25 cellular contexts compared by ENCODE assay signal in genomic region chr2:226605642-226606041, GRCh38.
DNase-seq lines count a peak whose midpoint lies in the region; ATAC-seq, FAIRE-seq and TF ChIP-seq lines count a peak whose summit lies in the region.
"Had no signal": no experiment of that assay in that cellular context is flagged by ENCODE, and none has a peak within 500 bp of the region (broad histone marks: within the 10 kb centered on the region; RNA-seq: fewer than 3 reads in every experiment).

No MANE protein-coding gene starts in this region.

- intact Hi-C loops in testis (cut with DNase I; ENCODE audit: low total_unique reads), result no loop called here
- intact Hi-C loops in activated CD4-positive, alpha-beta memory T cell treated with anti-CD3 and anti-CD28 coated beads for 36 hours (cut with micrococcal nuclease), result no loop called here

- TF ChIP-seq POLR2A in A549 (IDR thresholded peaks at IDR 0.05; ENCODE audit: low read length) (no peak), testis (IDR thresholded peaks at IDR 0.05) (no peak)

- no peak overlapping the region for H3K27ac Mint-ChIP-seq in activated CD4-positive, alpha-beta memory T cell treated with anti-CD3 and anti-CD28 coated beads for 36 hours
- H3K27ac Mint-ChIP-seq: CD14-positive monocyte; CD4-positive, CD25-positive, alpha-beta regulatory T cell; CD8-positive, alpha-beta memory T cell had no signal

- H3K4me1 ChIP-seq in A549 (no peaks in the 10 kb centered on the region), testis (peaks cover 4% of the 10 kb centered on the region)
- H3K4me1 ChIP-seq: BE2C, BLaER1 had no signal

- no peak overlapping the region for H3K4me3 ChIP-seq in A549
- H3K4me3 ChIP-seq in testis, result no peak overlapping the region
- H3K4me3 ChIP-seq: BLaER1, GM12878 had no signal

- peaks cover 15% of the 10 kb centered on the region for H3K4me1 Mint-ChIP-seq in activated CD4-positive, alpha-beta memory T cell treated with anti-CD3 and anti-CD28 coated beads for 36 hours (ENCODE audit: low read depth)
- H3K4me1 Mint-ChIP-seq: CD14-positive monocyte had no signal

- no peak overlapping the region for H3K27ac ChIP-seq in A549
- peak overlapping the region; percentile 36 to 55 for H3K27ac ChIP-seq in testis
- H3K27ac ChIP-seq: 22Rv1, BLaER1 had no signal

- peaks cover 4% of the 10 kb centered on the region for H3K27me3 Mint-ChIP-seq in activated CD4-positive, alpha-beta memory T cell treated with anti-CD3 and anti-CD28 coated beads for 36 hours

- POLR2A ChIA-PET in A549 (lab: Yijun Ruan, JAX), result no interaction called here
- POLR2A ChIA-PET in activated CD4-positive, alpha-beta memory T cell treated with anti-CD3 and anti-CD28 coated beads for 36 hours (lab: Charles Lee), result no interaction called here

- no peak for FAIRE-seq in A549 (lab: Jason Lieb, UNC)
- FAIRE-seq: GM12878, GM12892, GM18507 had no signal

- WGBS in A549 (ENCODE audit: missing lambda C conversion rate), result 89% methylated on average over 2 of the region's 2 CpGs
- WGBS in testis, 2 donors, result 82 to 87% methylated on average over 2 of the region's 2 CpGs

- H3K27me3 ChIP-seq in testis, result no peaks in the 10 kb centered on the region
- H3K27me3 ChIP-seq: BE2C, BLaER1 had no signal

- TF ChIP-seq RAD21 in A549 (conservative IDR thresholded peaks at IDR 0.05 in 1 of 2, IDR thresholded peaks at IDR 0.05 in 1 of 2), result no peak

- CTCF ChIA-PET in A549 (lab: Yijun Ruan, JAX), result no interaction called here
- CTCF ChIA-PET in activated CD4-positive, alpha-beta memory T cell treated with anti-CD3 and anti-CD28 coated beads for 36 hours (lab: Charles Lee), result no interaction called here

- ATAC-seq in A549, result no peak
- ATAC-seq: GM12878 had no signal

- H3K36me3 Mint-ChIP-seq in activated CD4-positive, alpha-beta memory T cell treated with anti-CD3 and anti-CD28 coated beads for 36 hours, result no peaks in the 10 kb centered on the region
- H3K36me3 Mint-ChIP-seq: CD14-positive monocyte; CD4-positive, alpha-beta memory T cell; CD4-positive, CD25-positive, alpha-beta regulatory T cell; CD8-positive, alpha-beta memory T cell had no signal

- no peaks in the 10 kb centered on the region for H3K9me3 Mint-ChIP-seq in activated CD4-positive, alpha-beta memory T cell treated with anti-CD3 and anti-CD28 coated beads for 36 hours
- H3K9me3 Mint-ChIP-seq: CD14-positive monocyte; CD8-positive, alpha-beta memory T cell had no signal

- no peak for TF ChIP-seq EP300 in A549 (IDR thresholded peaks at IDR 0.05)

- no peak overlapping the region for H3K4me2 ChIP-seq in A549
- H3K4me2 ChIP-seq: BLaER1 had no signal

- TF ChIP-seq CTCF in A549 (IDR thresholded peaks at IDR 0.05) (no peak), testis (IDR thresholded peaks at IDR 0.05) (no peak)

- DNase-seq in NCI-H524 (lab: John Stamatoyannopoulos, UW) (peak; percentile 13 to 37), NCI-H524 treated with DMSO at 0.1 percent for 48 hours (lab: John Stamatoyannopoulos, UW) (no peak), A549 (ENCODE audit: low read depth in 1 of 2, low spot score in 1 of 2) (no peak), testis (no peak)
- DNase-seq in activated CD4-positive, alpha-beta memory T cell treated with anti-CD3 and anti-CD28 coated beads for 36 hours, result no peak
- DNase-seq: ACHN; BE2C; C1 segment of cervical spinal cord; CD4-positive, alpha-beta memory T cell; CD4-positive, CD25-positive, alpha-beta regulatory T cell; CD8-positive, alpha-beta memory T cell; COR-L47; DMS 273 treated with DMSO at 0.1 percent for 48 hours; DMS153; DMS53; DMS79; DND-41; EL; GDM1 had no signal

- H3K36me3 ChIP-seq in testis (ENCODE audit: low read depth, missing control alignments), result no peaks in the 10 kb centered on the region
- H3K36me3 ChIP-seq: BE2C, BLaER1 had no signal

- no peak overlapping the region for H3K4me3 Mint-ChIP-seq in activated CD4-positive, alpha-beta memory T cell treated with anti-CD3 and anti-CD28 coated beads for 36 hours
- H3K4me3 Mint-ChIP-seq: CD14-positive monocyte; CD4-positive, alpha-beta memory T cell; CD4-positive, CD25-positive, alpha-beta regulatory T cell; CD8-positive, alpha-beta memory T cell had no signal

- no peaks in the 10 kb centered on the region for H3K9me3 ChIP-seq in A549
- no peaks in the 10 kb centered on the region for H3K9me3 ChIP-seq in testis
- H3K9me3 ChIP-seq: BE2C, BLaER1 had no signal

TF ChIP-seq in A549, 52 proteins besides CTCF, POLR2A, EP300 and RAD21:
- TF ChIP-seq NFE2L2 (conservative IDR thresholded peaks at IDR 0.05; ENCODE audit: low read length), result no peak
- no peak for TF ChIP-seq POLR2AphosphoS2 (conservative IDR thresholded peaks at IDR 0.05; ENCODE audit: low read length)
- peak; percentile 30 for TF ChIP-seq MAFK (IDR thresholded peaks at IDR 0.05; ENCODE audit: partially characterized antibody)

Comparison
In these comparisons a context has a peak if more than half of its experiments do, and no peak if none do; other contexts are left out.
1. DNase-seq: peak in NCI-H524 (2 of 2); none in NCI-H524 treated with DMSO at 0.1 percent for 48 hours (single experiment), A549 (0 of 2), testis (single experiment) and activated CD4-positive, alpha-beta memory T cell treated with anti-CD3 and anti-CD28 coated beads for 36 hours (single experiment).
2. H3K27ac ChIP-seq: peak in testis (2 of 2); none in A549 (0 of 2).